In genomic region chr18:40769786-40770185, GRCh38 we compare ENCODE assay signal across 21 cellular contexts.
A peak's percentile ranks its signal among the peaks of the same experiment; 100 is the strongest.
DNase-seq lines count a peak whose midpoint lies in the region; ATAC-seq and TF ChIP-seq lines count a peak whose summit lies in the region.
"Had no signal": no experiment of that assay in that cellular context is flagged by ENCODE, and none has a peak within 500 bp of the region (broad histone marks: within the 10 kb centered on the region; RNA-seq: fewer than 3 reads in every experiment).

No MANE protein-coding gene starts in this region.

- no peak overlapping the region for H3K4me3 ChIP-seq in breast epithelium
- H3K4me3 ChIP-seq in PC-3 (ENCODE audit: low read length): no peak overlapping the region
- H3K4me3 ChIP-seq in epithelial cell of esophagus (ENCODE audit: low read length): no peak overlapping the region
- H3K4me3 ChIP-seq: BLaER1, GM23338 had no signal

- H3K9ac ChIP-seq in PC-3 (ENCODE audit: low read length): no peak overlapping the region
- H3K9ac ChIP-seq: BLaER1 had no signal

- H3K4me2 ChIP-seq in PC-3 (ENCODE audit: low read length): no peak overlapping the region
- H3K4me2 ChIP-seq: BLaER1, GM23338 had no signal

- no peak overlapping the region for H2AFZ ChIP-seq in PC-3 (ENCODE audit: low read length)
- H2AFZ ChIP-seq: GM23338 had no signal

- H3K27ac ChIP-seq in breast epithelium (no peak overlapping the region), PC-3 (ENCODE audit: low read length) (no peak overlapping the region), RWPE1 (no peak overlapping the region)
- H3K27ac ChIP-seq: 22Rv1, BLaER1, C4-2B had no signal

- H3K4me3 Mint-ChIP-seq in MCF 10A (ENCODE audit: unreplicated experiment): no peak overlapping the region
- H3K4me3 Mint-ChIP-seq: B cell; CD4-positive, CD25-positive, alpha-beta regulatory T cell; CD8-positive, alpha-beta T cell; GM23338; H9 had no signal

- ATAC-seq in PC-3: peak; percentile 42; the same call in 1 of the 2 replicates
- ATAC-seq: CD8-positive, alpha-beta T cell; GM23338; HCT116 had no signal

- H3K9me3 ChIP-seq in breast epithelium (no peaks in the 10 kb centered on the region), PC-3 (ENCODE audit: low read length) (no peaks in the 10 kb centered on the region)
- H3K9me3 ChIP-seq: BLaER1, Caco-2 had no signal

- CTCF ChIA-PET in MCF 10A (lab: Yijun Ruan, JAX) (no interaction called here), PC-3 (lab: Charles Lee) (no interaction called here), RWPE1 (lab: Yijun Ruan, JAX) (no interaction called here)

- H4K20me1 ChIP-seq in PC-3 (ENCODE audit: low read length): no peaks in the 10 kb centered on the region
- H4K20me1 ChIP-seq: BLaER1 had no signal

- no peaks in the 10 kb centered on the region for H3K79me2 ChIP-seq in PC-3 (ENCODE audit: low read length)

- no peaks in the 10 kb centered on the region for H3K9me3 Mint-ChIP-seq in MCF 10A (ENCODE audit: unreplicated experiment)
- H3K9me3 Mint-ChIP-seq: GM23338, H9 had no signal

- H3K36me3 ChIP-seq in breast epithelium: no peaks in the 10 kb centered on the region
- no peaks in the 10 kb centered on the region for H3K36me3 ChIP-seq in PC-3 (ENCODE audit: low read depth, low read length)
- H3K36me3 ChIP-seq: BLaER1 had no signal

- H3K27ac Mint-ChIP-seq in MCF 10A (ENCODE audit: low read depth, unreplicated experiment): no peak overlapping the region
- H3K27ac Mint-ChIP-seq: B cell; CD4-positive, CD25-positive, alpha-beta regulatory T cell; CD8-positive, alpha-beta T cell; GM23338; H9 had no signal

- intact Hi-C loops in MCF 10A (cut with micrococcal nuclease) (no loop called here), breast epithelium (cut with DNase I; ENCODE audit: low total_unique reads) (no loop called here), PC-3 (cut with micrococcal nuclease) (no loop called here)

- H3K36me3 Mint-ChIP-seq in MCF 10A (ENCODE audit: insufficient read depth, unreplicated experiment): no peaks in the 10 kb centered on the region
- H3K36me3 Mint-ChIP-seq: CD4-positive, CD25-positive, alpha-beta regulatory T cell; CD8-positive, alpha-beta T cell had no signal

- H3K9me2 ChIP-seq in PC-3 (replicated peaks; ENCODE audit: low read length): no peaks in the 10 kb centered on the region

- no peak for TF ChIP-seq CTCF in MCF 10A (IDR thresholded peaks at IDR 0.05; ENCODE audit: unreplicated experiment)
- TF ChIP-seq CTCF in breast epithelium (IDR thresholded peaks at IDR 0.05): no peak
- TF ChIP-seq CTCF in PC-3 (conservative IDR thresholded peaks at IDR 0.05; ENCODE audit: low read depth, low read length): no peak
- no peak for TF ChIP-seq CTCF in epithelial cell of esophagus (IDR thresholded peaks at IDR 0.05; ENCODE audit: insufficient read depth, low read depth, low read length, missing control alignments)
- no peak for TF ChIP-seq CTCF in RWPE1 (conservative IDR thresholded peaks at IDR 0.05; ENCODE audit: low read depth)

- no peak for TF ChIP-seq POLR2A in breast epithelium (IDR thresholded peaks at IDR 0.05)

- BruUV-seq in MCF 10A (replicated peaks; lab: Mats Ljungman, UMichigan) (no TSS peak), PC-3 (replicated peaks; lab: Mats Ljungman, UMichigan) (no TSS peak)

- no peaks in the 10 kb centered on the region for H3F3A ChIP-seq in PC-3 (ENCODE audit: low read length, unreplicated experiment)

- no peaks in the 10 kb centered on the region for H3K27me3 Mint-ChIP-seq in MCF 10A (ENCODE audit: insufficient read depth, unreplicated experiment)
- H3K27me3 Mint-ChIP-seq: B cell; CD4-positive, CD25-positive, alpha-beta regulatory T cell had no signal

- no peaks in the 10 kb centered on the region for H3K27me3 ChIP-seq in breast epithelium
- no peaks in the 10 kb centered on the region for H3K27me3 ChIP-seq in PC-3 (ENCODE audit: low read length)
- H3K27me3 ChIP-seq: BLaER1 had no signal

- no peaks in the 10 kb centered on the region for H3K4me1 Mint-ChIP-seq in MCF 10A (ENCODE audit: insufficient read depth, unreplicated experiment)
- H3K4me1 Mint-ChIP-seq: B cell; CD4-positive, CD25-positive, alpha-beta regulatory T cell; GM23338; H9 had no signal

- DNase-seq in MCF 10A (ENCODE audit: unreplicated experiment): peak; percentile 4
- DNase-seq in breast epithelium (ENCODE audit: low spot score in 2 of 2): no peak
- peak; percentile 37 for DNase-seq in PC-3
- peak; percentile 45 for DNase-seq in epithelial cell of esophagus (ENCODE audit: low read depth)
- no peak for DNase-seq in islet precursor cell
- DNase-seq in SHP77 treated with DMSO at 0.1 percent for 48 hours (lab: John Stamatoyannopoulos, UW): no peak
- no peak for DNase-seq in RWPE1 (ENCODE audit: low spot score)
- DNase-seq: Caco-2; CD4-positive, CD25-positive, alpha-beta regulatory T cell; CD8-positive, alpha-beta T cell; DMS 273 treated with DMSO at 0.1 percent for 48 hours; DMS79; EL; GF-D8; H9 had no signal

- POLR2A ChIA-PET in MCF 10A (lab: Yijun Ruan, JAX) (no interaction called here), PC-3 (lab: Charles Lee; ENCODE audit: unreplicated experiment) (no interaction called here), RWPE1 (lab: Yijun Ruan, JAX; ENCODE audit: low non-redundant PET) (no interaction called here)

- H3K4me1 ChIP-seq in breast epithelium (no peaks in the 10 kb centered on the region), PC-3 (ENCODE audit: insufficient read depth, low read length) (no peaks in the 10 kb centered on the region)
- H3K4me1 ChIP-seq: BLaER1, Caco-2 had no signal

Comparison
In these comparisons a context has a peak if more than half of its experiments do, and no peak if none do; other contexts are left out.
1. DNase-seq: peak in MCF 10A (single experiment), PC-3 (single experiment) and epithelial cell of esophagus (single experiment); none in breast epithelium (0 of 2), islet precursor cell (single experiment), SHP77 treated with DMSO at 0.1 percent for 48 hours (single experiment) and RWPE1 (single experiment).